In genomic region chr12:129089576-129089975, GRCh38 we compare ENCODE assay signal across 35 cellular contexts.
DNase-seq lines count a peak whose midpoint lies in the region; ATAC-seq, FAIRE-seq and TF ChIP-seq lines count a peak whose summit lies in the region.
"Had no signal": no experiment of that assay in that cellular context is flagged by ENCODE, and none has a peak within 500 bp of the region (broad histone marks: within the 10 kb centered on the region; RNA-seq: fewer than 3 reads in every experiment).

No MANE protein-coding gene starts in this region.

- H3K9me3 ChIP-seq in GM12878 (replicated peaks; ENCODE audit: control insufficient read depth, insufficient read depth, low read length), result no peaks in the 10 kb centered on the region
- H3K9me3 ChIP-seq: BE2C; BLaER1; BLaER1 treated with 17β-estradiol and CSF1 and Interleukin-3, amounts not matched to agents 10 nM and 100 nM; Caco-2 had no signal

- no peak overlapping the region for H3K4me3 Mint-ChIP-seq in stimulated activated naive CD8-positive, alpha-beta T cell treated with anti-CD3 and anti-CD28 coated beads, Interleukin-15, amount 100 ng/mL, for 72 hours
- H3K4me3 Mint-ChIP-seq in osteocyte (ENCODE audit: unreplicated experiment), result no peak overlapping the region
- H3K4me3 Mint-ChIP-seq: B cell; CD14-positive monocyte; CD4-positive, alpha-beta memory T cell; CD4-positive, alpha-beta T cell; CD4-positive, CD25-positive, alpha-beta regulatory T cell; CD8-positive, alpha-beta memory T cell; CD8-positive, alpha-beta T cell had no signal

- H3K4me3 ChIP-seq in GM12878, result no peak overlapping the region
- H3K4me3 ChIP-seq: A549; BLaER1; BLaER1 treated with 17β-estradiol and CSF1 and Interleukin-3, amounts not matched to agents 10 nM and 100 nM had no signal

- H3K27me3 Mint-ChIP-seq in stimulated activated naive CD8-positive, alpha-beta T cell treated with anti-CD3 and anti-CD28 coated beads, Interleukin-15, amount 100 ng/mL, for 72 hours, result no peaks in the 10 kb centered on the region
- no peaks in the 10 kb centered on the region for H3K27me3 Mint-ChIP-seq in osteocyte (ENCODE audit: unreplicated experiment)
- H3K27me3 Mint-ChIP-seq: B cell; CD4-positive, alpha-beta memory T cell; CD4-positive, alpha-beta T cell; CD4-positive, CD25-positive, alpha-beta regulatory T cell; CD8-positive, alpha-beta memory T cell had no signal

- DNase-seq in stimulated activated naive CD8-positive, alpha-beta T cell treated with anti-CD3 and anti-CD28 coated beads, Interleukin-15, amount 100 ng/mL, for 72 hours, result no peak
- no peak for DNase-seq in stimulated activated naive CD8-positive, alpha-beta T cell treated with anti-CD3 and anti-CD28 coated beads, Interleukin-15, Interleukin-2, amounts not matched to agents 100 U/mL and 50 U/mL, for 24 hours
- DNase-seq in GM12878 (ENCODE audit: low read depth, low spot score) (no peak), osteocyte (ENCODE audit: extremely low spot score, unreplicated experiment) (peak; percentile 70), Kasumi-1 (lab: John Stamatoyannopoulos, UW) (no peak)
- DNase-seq: 8988T; ACHN; AML-193; BE2C; C1 segment of cervical spinal cord; Caco-2; Calu3; CD4-positive, alpha-beta memory T cell; CD4-positive, alpha-beta T cell; CD4-positive, CD25-positive, alpha-beta regulatory T cell; CD8-positive, alpha-beta memory T cell; CD8-positive, alpha-beta T cell; COR-L47; DMS 273 treated with DMSO at 0.1 percent for 48 hours; DMS153; DMS53; DMS79; DMS79 treated with DMSO at 0.1 percent for 48 hours; DND-41; EL had no signal

- no peak overlapping the region for H3K27ac Mint-ChIP-seq in stimulated activated naive CD8-positive, alpha-beta T cell treated with anti-CD3 and anti-CD28 coated beads, Interleukin-15, amount 100 ng/mL, for 72 hours
- no peak overlapping the region for H3K27ac Mint-ChIP-seq in osteocyte (ENCODE audit: unreplicated experiment)
- H3K27ac Mint-ChIP-seq: B cell; CD14-positive monocyte; CD4-positive, alpha-beta memory T cell; CD4-positive, alpha-beta T cell; CD4-positive, CD25-positive, alpha-beta regulatory T cell; CD8-positive, alpha-beta memory T cell; CD8-positive, alpha-beta T cell had no signal

- SMC1A ChIA-PET in GM12878 (lab: Charles Lee; ENCODE audit: uncharacterized antibody, unreplicated experiment), result no interaction called here

- no peak for TF ChIP-seq RAD21 in GM12878 (IDR thresholded peaks at IDR 0.05; ENCODE audit: insufficient read depth, low read depth, low read length)

- no peak overlapping the region for H3K4me2 ChIP-seq in GM12878 (ENCODE audit: control insufficient read depth, insufficient read depth)
- H3K4me2 ChIP-seq: A549; BLaER1; BLaER1 treated with 17β-estradiol and CSF1 and Interleukin-3, amounts not matched to agents 10 nM and 100 nM had no signal

- TF ChIP-seq POLR2A in GM12878 (IDR thresholded peaks at IDR 0.05; ENCODE audit: low read depth, low read length), result no peak

- H3K4me1 ChIP-seq in GM12878 (ENCODE audit: control insufficient read depth, insufficient read depth, low read length), result no peaks in the 10 kb centered on the region
- H3K4me1 ChIP-seq: A549, BE2C, Caco-2 had no signal

- POLR2A ChIA-PET in GM12878 (lab: Charles Lee), result no interaction called here

- intact Hi-C loops in GM12878 (cut with micrococcal nuclease; ENCODE audit: unreplicated experiment), result no loop called here

- FAIRE-seq in GM12878 (lab: Jason Lieb, UNC), result no peak
- FAIRE-seq: A204.1, A549, D721Med had no signal

- in situ Hi-C loops in GM12878 (cut with MboI), result no loop called here

- peaks cover 2% of the 10 kb centered on the region for H3K36me3 Mint-ChIP-seq in osteocyte (ENCODE audit: unreplicated experiment)
- H3K36me3 Mint-ChIP-seq: CD14-positive monocyte; CD4-positive, alpha-beta memory T cell; CD4-positive, CD25-positive, alpha-beta regulatory T cell; CD8-positive, alpha-beta memory T cell; CD8-positive, alpha-beta T cell had no signal

- CTCF ChIA-PET in GM12878 (lab: Yijun Ruan, JAX), result no interaction called here

- 65% methylated on average over 9 of the region's 9 CpGs for WGBS in GM12878 (ENCODE audit: insufficient coverage, insufficient replicate concordance, low lambda C conversion rate, missing lambda C conversion rate)

- RAD21 ChIA-PET in GM12878 (lab: Charles Lee; ENCODE audit: unreplicated experiment), result no interaction called here

- H3K9ac ChIP-seq in GM12878 (ENCODE audit: control insufficient read depth, insufficient read depth, low read length), result no peak overlapping the region
- H3K9ac ChIP-seq: BLaER1; BLaER1 treated with 17β-estradiol and CSF1 and Interleukin-3, amounts not matched to agents 10 nM and 100 nM had no signal

- no peaks in the 10 kb centered on the region for H3K79me2 ChIP-seq in GM12878 (ENCODE audit: control insufficient read depth, insufficient read depth, low read length)

- H3K4me1 Mint-ChIP-seq in stimulated activated naive CD8-positive, alpha-beta T cell treated with anti-CD3 and anti-CD28 coated beads, Interleukin-15, amount 100 ng/mL, for 72 hours, result no peaks in the 10 kb centered on the region
- H3K4me1 Mint-ChIP-seq in osteocyte (ENCODE audit: unreplicated experiment), result no peaks in the 10 kb centered on the region
- H3K4me1 Mint-ChIP-seq: B cell; CD14-positive monocyte; CD4-positive, alpha-beta memory T cell; CD4-positive, CD25-positive, alpha-beta regulatory T cell; CD8-positive, alpha-beta memory T cell had no signal

- no peaks in the 10 kb centered on the region for H4K20me1 ChIP-seq in GM12878 (ENCODE audit: control insufficient read depth, insufficient read depth)
- H4K20me1 ChIP-seq: BLaER1; BLaER1 treated with 17β-estradiol and CSF1 and Interleukin-3, amounts not matched to agents 10 nM and 100 nM had no signal

- H3K36me3 ChIP-seq in GM12878 (ENCODE audit: control insufficient read depth in 2 of 2, insufficient read depth in 2 of 2, low read length in 1 of 2), result no peaks in the 10 kb centered on the region
- H3K36me3 ChIP-seq: BE2C; BLaER1; BLaER1 treated with 17β-estradiol and CSF1 and Interleukin-3, amounts not matched to agents 10 nM and 100 nM had no signal

- H3K27ac ChIP-seq in GM12878 (ENCODE audit: control insufficient read depth, insufficient read depth), result no peak overlapping the region
- H3K27ac ChIP-seq: 22Rv1; A549; BLaER1; BLaER1 treated with 17β-estradiol and CSF1 and Interleukin-3, amounts not matched to agents 10 nM and 100 nM; C4-2B had no signal

- H2AFZ ChIP-seq in GM12878 (ENCODE audit: control insufficient read depth, low read depth, low read length), result no peak overlapping the region

- ATAC-seq in stimulated activated naive CD8-positive, alpha-beta T cell treated with anti-CD3 and anti-CD28 coated beads, Interleukin-15, amount 100 ng/mL, for 72 hours, result peak; percentile 40
- no peak for ATAC-seq in stimulated activated naive CD8-positive, alpha-beta T cell treated with anti-CD3 and anti-CD28 coated beads, Interleukin-15, Interleukin-2, amounts not matched to agents 100 U/mL and 50 U/mL, for 24 hours
- ATAC-seq in GM12878, result no peak
- no peak for ATAC-seq in HG03354 (IDR thresholded peaks at IDR 0.05; ENCODE audit: poor library complexity, severe bottlenecking, unreplicated experiment)
- ATAC-seq: A549; CD8-positive, alpha-beta T cell had no signal

- TF ChIP-seq EP300 in GM12878 (IDR thresholded peaks at IDR 0.05; ENCODE audit: borderline replicate concordance in 1 of 2, control insufficient read depth in 1 of 2, low read depth in 2 of 2, low read length in 2 of 2), result no peak

- no peaks in the 10 kb centered on the region for H3K27me3 ChIP-seq in GM12878 (replicated peaks in 1 of 2; ENCODE audit: control insufficient read depth in 2 of 2, insufficient read depth in 2 of 2, low read length in 1 of 2)
- H3K27me3 ChIP-seq: BE2C; BLaER1; BLaER1 treated with 17β-estradiol and CSF1 and Interleukin-3, amounts not matched to agents 10 nM and 100 nM had no signal

- TF ChIP-seq CTCF in GM12878 (IDR thresholded peaks at IDR 0.05 in 2 of 3, conservative IDR thresholded peaks at IDR 0.05 in 1 of 3; ENCODE audit: control insufficient read depth in 2 of 3, extremely low read depth in 1 of 3, insufficient read depth in 1 of 3, low read depth in 3 of 3, low read length in 3 of 3), result no peak
- TF ChIP-seq CTCF in osteocyte (IDR thresholded peaks at IDR 0.05), result no peak

- BruUV-seq in GM12878 (replicated peaks; lab: Mats Ljungman, UMichigan), result no TSS peak

- H3K9me3 Mint-ChIP-seq in stimulated activated naive CD8-positive, alpha-beta T cell treated with anti-CD3 and anti-CD28 coated beads, Interleukin-15, amount 100 ng/mL, for 72 hours, result peaks cover 4 to 7% of the 10 kb centered on the region in 2 donors
- H3K9me3 Mint-ChIP-seq in osteocyte (ENCODE audit: unreplicated experiment), result peaks cover 7% of the 10 kb centered on the region
- H3K9me3 Mint-ChIP-seq: CD4-positive, alpha-beta T cell; CD8-positive, alpha-beta T cell had no signal

TF ChIP-seq in GM12878, 131 proteins besides CTCF, POLR2A, EP300 and RAD21:
- no peak for TF ChIP-seq RBBP5 (conservative IDR thresholded peaks at IDR 0.05)
- TF ChIP-seq PAX5 (IDR thresholded peaks at IDR 0.05; ENCODE audit: borderline replicate concordance, low read depth, low read length), result 0 out of 2 replicates have a peak, but pooled peaks have one; percentile 8
